Comparison of ENCODE assay signal across 8 cellular contexts in genomic region chr12:52372216-52373154, GRCh38. TPM values are rescaled to one million over a fixed set of nuclear protein-coding genes. Genes with fewer than 3 reads are reported as not detected.
DNase-seq lines count a peak whose midpoint lies in the region; ATAC-seq, FAIRE-seq and TF ChIP-seq lines count a peak whose summit lies in the region.

No MANE protein-coding gene starts in this region.

- no peaks in the 10 kb centered on the region for H3K9me3 ChIP-seq in Panc1 (ENCODE audit: control insufficient read depth, insufficient read depth, low read depth, low read length)
- H3K9me3 ChIP-seq in ovary, result no peaks in the 10 kb centered on the region

- ATAC-seq in Panc1 (peak; percentile 95), GM21515 (IDR thresholded peaks at IDR 0.05; ENCODE audit: unreplicated experiment) (no peak)

- H3K36me3 ChIP-seq in Panc1 (ENCODE audit: control insufficient read depth, insufficient read depth, low read length), result no peaks in the 10 kb centered on the region
- H3K36me3 ChIP-seq in ovary, result no peaks in the 10 kb centered on the region

- TF ChIP-seq POLR2A in ovary (IDR thresholded peaks at IDR 0.05), result no peak

- H3K27ac ChIP-seq in Panc1 (ENCODE audit: low read length) (no peak overlapping the region), ovary (no peak overlapping the region)

- 30 to 37% (median 30%) methylated on average over 10 of the region's 10 CpGs for WGBS in ovary, 3 donors

- intact Hi-C loops in Panc1 (cut with micrococcal nuclease; ENCODE audit: unreplicated experiment), result loop anchor here (5.0 to 10.0 kb wide), 2 partner anchors 218 to 505 kb away; no protein-coding TSS in a partner anchor
- intact Hi-C loops in ovary (cut with DNase I), result loop anchor here in 1 of 4 donors (5.0 kb wide), 1 partner anchor 505 kb away; no protein-coding TSS in a partner anchor

- POLR2A ChIA-PET in Panc1 (lab: Charles Lee), result no interaction called here

- CTCF ChIA-PET in Panc1 (lab: Charles Lee), result interaction anchor here (0.5 to 2.6 kb wide), 8 partner anchors 25 to 507 kb away, joined by 3 to 19 read pairs (median 4); no protein-coding TSS in a partner anchor

- no peak overlapping the region for H3K4me3 ChIP-seq in LNCaP clone FGC (ENCODE audit: low read depth, low read length)
- H3K4me3 ChIP-seq in Panc1 (ENCODE audit: low read depth in 2 of 2, low read length in 2 of 2), result no peak overlapping the region
- no peak overlapping the region for H3K4me3 ChIP-seq in ovary

- FAIRE-seq in urothelium cell line (lab: Jason Lieb, UNC), result peak; percentile 92

- H3K4me1 ChIP-seq in Panc1 (ENCODE audit: control insufficient read depth, insufficient read depth, low read length), result no peaks in the 10 kb centered on the region; the same call in 1 of the 2 replicates
- peaks cover 7% of the 10 kb centered on the region for H3K4me1 ChIP-seq in ovary (ENCODE audit: insufficient read depth)

- no TSS peak for BruUV-seq in Panc1 (replicated peaks; lab: Mats Ljungman, UMichigan)

- DNase-seq in DMS53 (lab: John Stamatoyannopoulos, UW) (peak; percentile 91), LNCaP clone FGC (ENCODE audit: low read depth) (peak; percentile 62), Panc1 (ENCODE audit: low read depth, low spot score) (peak; percentile 71), glomerular endothelial cell (ENCODE audit: extremely low read depth, low read depth, low spot score) (peak; percentile 41), ovary (peak; percentile 56 to 84 (median 64)), urothelium cell line (ENCODE audit: low spot score) (peak; percentile 90)
- peak; percentile 46 for DNase-seq in activated naive CD4-positive, alpha-beta T cell treated with Interleukin-2 at 50 U/mL for 16 hours

- in situ Hi-C loops in Panc1 (cut with HindIII; ENCODE audit: low pct_unique_long_range_greater_than_20kb, low sequenced_read_pairs), result no loop called here

- TF ChIP-seq CTCF in LNCaP clone FGC (IDR thresholded peaks at IDR 0.05; ENCODE audit: control insufficient read depth, extremely low read depth, insufficient read depth), result peak; percentile 96
- peak; percentile 93 for TF ChIP-seq CTCF in Panc1 (IDR thresholded peaks at IDR 0.05)
- TF ChIP-seq CTCF in ovary (IDR thresholded peaks at IDR 0.05), result peak in 1 of 3 donors; percentile 59

- no peak for TF ChIP-seq EP300 in ovary (IDR thresholded peaks at IDR 0.05)

- H3K27me3 ChIP-seq in Panc1 (ENCODE audit: control insufficient read depth, insufficient read depth, low read length) (no peaks in the 10 kb centered on the region), ovary (no peaks in the 10 kb centered on the region)

RNA-seq across cellular contexts. Expression of gene KRT85, which starts 5.2 kb away (rescaled TPM):
- not detected for total RNA-seq in Panc1 (2021; ENCODE audit: unreplicated experiment)
- not detected for polyA plus RNA-seq in Panc1 (2012; ENCODE audit: insufficient read length)
- total RNA-seq in glomerular endothelial cell, result not detected in 2 replicates
- not detected for total RNA-seq in ovary
- polyA plus RNA-seq in ovary, result not detected

RNA-seq across cellular contexts. Expression of gene KRT84, which starts 13.0 kb away (rescaled TPM):
- total RNA-seq in Panc1 (2021; ENCODE audit: unreplicated experiment), result not detected
- 0.27 TPM for polyA plus RNA-seq in Panc1 (2012; ENCODE audit: insufficient read length)
- total RNA-seq in glomerular endothelial cell, result not detected in 2 replicates
- not detected for total RNA-seq in ovary
- not detected for polyA plus RNA-seq in ovary

RNA-seq across cellular contexts. Expression of gene KRT82, which starts 33.6 kb away (rescaled TPM):
- total RNA-seq in Panc1 (2021; ENCODE audit: unreplicated experiment) (not detected), glomerular endothelial cell (not detected in 2 replicates), ovary (not detected)
- polyA plus RNA-seq in Panc1 (2012; ENCODE audit: insufficient read length), result not detected
- polyA plus RNA-seq in ovary, result not detected

RNA-seq across cellular contexts. Expression of gene KRT83, which starts 51.3 kb away (rescaled TPM):
- 0.28 TPM for total RNA-seq in Panc1 (2021; ENCODE audit: unreplicated experiment)
- 0.25 TPM for polyA plus RNA-seq in Panc1 (2012; ENCODE audit: insufficient read length)
- total RNA-seq in glomerular endothelial cell, result not detected in 2 replicates
- not detected for total RNA-seq in ovary
- not detected for polyA plus RNA-seq in ovary

Comparison
In these comparisons a context has a peak if more than half of its experiments do, and no peak if none do; other contexts are left out.
1. DNase-seq: peak in every context shown above with its lines; median percentile 91 in DMS53; 90 in urothelium cell line; 71 in Panc1; 64 in ovary; 62 in LNCaP clone FGC; 46 in activated naive CD4-positive, alpha-beta T cell treated with Interleukin-2 at 50 U/mL for 16 hours; 41 in glomerular endothelial cell.